ENCODE assay signal across 1 cellular context in genomic region chr10:101121661-101122045, GRCh38.
TF ChIP-seq lines count a peak whose summit lies in the region.

No MANE protein-coding gene starts in this region.

TF ChIP-seq in HepG2, 621 proteins besides CTCF, POLR2A, EP300 and RAD21:
- no peak for TF ChIP-seq ETV6 (CRISPR knock-in tag; conservative IDR thresholded peaks at IDR 0.05)
- no peak for TF ChIP-seq NAIF1 (CRISPR knock-in tag; IDR thresholded peaks at IDR 0.05; ENCODE audit: borderline replicate concordance)
- no peak for TF ChIP-seq SIN3A (IDR thresholded peaks at IDR 0.05; ENCODE audit: borderline replicate concordance, low read depth, low read length)
- TF ChIP-seq, protein P1, sequence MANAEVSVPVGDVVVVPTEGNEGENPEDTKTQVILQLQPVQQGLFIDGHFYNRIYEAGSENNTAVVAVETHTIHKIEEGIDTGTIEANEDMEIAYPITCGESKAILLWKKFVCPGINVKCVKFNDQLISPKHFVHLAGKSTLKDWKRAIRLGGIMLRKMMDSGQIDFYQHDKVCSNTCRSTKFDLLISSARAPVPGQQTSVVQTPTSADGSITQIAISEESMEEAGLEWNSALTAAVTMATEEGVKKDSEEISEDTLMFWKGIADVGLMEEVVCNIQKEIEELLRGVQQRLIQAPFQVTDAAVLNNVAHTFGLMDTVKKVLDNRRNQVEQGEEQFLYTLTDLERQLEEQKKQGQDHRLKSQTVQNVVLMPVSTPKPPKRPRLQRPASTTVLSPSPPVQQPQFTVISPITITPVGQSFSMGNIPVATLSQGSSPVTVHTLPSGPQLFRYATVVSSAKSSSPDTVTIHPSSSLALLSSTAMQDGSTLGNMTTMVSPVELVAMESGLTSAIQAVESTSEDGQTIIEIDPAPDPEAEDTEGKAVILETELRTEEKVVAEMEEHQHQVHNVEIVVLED (CRISPR knock-in tag; IDR thresholded peaks at IDR 0.05; ENCODE audit: borderline replicate concordance), result no peak
- no peak for TF ChIP-seq ZNF773 (CRISPR knock-in tag; IDR thresholded peaks at IDR 0.05; ENCODE audit: borderline replicate concordance)
- no peak for TF ChIP-seq RFX1 (IDR thresholded peaks at IDR 0.05)
- TF ChIP-seq, protein P2, sequence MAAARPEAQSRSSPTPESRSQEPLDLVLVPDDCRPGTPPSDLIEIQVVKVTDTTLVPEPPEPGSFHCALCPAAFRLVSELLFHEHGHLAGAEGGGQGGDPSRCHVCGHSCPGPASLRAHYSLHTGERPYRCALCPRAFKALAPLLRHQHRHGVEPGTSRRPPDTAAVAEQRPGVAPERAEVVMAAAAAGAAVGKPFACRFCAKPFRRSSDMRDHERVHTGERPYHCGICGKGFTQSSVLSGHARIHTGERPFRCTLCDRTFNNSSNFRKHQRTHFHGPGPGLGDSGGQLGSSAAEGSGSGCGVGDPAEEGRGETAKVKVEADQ (CRISPR knock-in tag; IDR thresholded peaks at IDR 0.05; ENCODE audit: borderline replicate concordance), result no peak
- no peak for TF ChIP-seq ZBTB4 (CRISPR knock-in tag; IDR thresholded peaks at IDR 0.05; ENCODE audit: borderline replicate concordance)
- no peak for TF ChIP-seq SETDB1 (CRISPR knock-in tag; IDR thresholded peaks at IDR 0.05; ENCODE audit: borderline replicate concordance)
- no peak for TF ChIP-seq ZNF331 (CRISPR knock-in tag; IDR thresholded peaks at IDR 0.05)
- no peak for TF ChIP-seq ATF7-NPFF (CRISPR knock-in tag; IDR thresholded peaks at IDR 0.05; ENCODE audit: low read depth)
- TF ChIP-seq SNAPC4 (CRISPR knock-in tag; IDR thresholded peaks at IDR 0.05), result no peak
- no peak for TF ChIP-seq ZBTB8A (CRISPR knock-in tag; IDR thresholded peaks at IDR 0.05; ENCODE audit: borderline replicate concordance, low read depth)
- TF ChIP-seq CBX2 (IDR thresholded peaks at IDR 0.05; ENCODE audit: low read depth, low read length), result no peak
- no peak for TF ChIP-seq CBX2 (CRISPR knock-in tag; IDR thresholded peaks at IDR 0.05; ENCODE audit: low read depth)
- TF ChIP-seq ONECUT2 (CRISPR knock-in tag; IDR thresholded peaks at IDR 0.05), result no peak
- TF ChIP-seq PCBP2 (optimal IDR thresholded peaks at IDR 0.05; ENCODE audit: low read depth, low read length, poor library complexity, severe bottlenecking), result no peak
